ENCODE assay signal across 8 cellular contexts in genomic region chr14:105397350-105397931, GRCh38. TPM values are rescaled to one million over a fixed set of nuclear protein-coding genes. Genes with fewer than 3 reads are reported as not detected.
DNase-seq lines count a peak whose midpoint lies in the region; ATAC-seq and TF ChIP-seq lines count a peak whose summit lies in the region.

No MANE protein-coding gene starts in this region.

- H3K4me1 ChIP-seq in HCT116 (ENCODE audit: control insufficient read depth in 1 of 2, insufficient read depth in 2 of 2, low read length in 2 of 2) = peaks cover 19 to 40% of the 10 kb centered on the region in 2 experiments; a peak in 3 of 4 replicates
- peaks cover 11 to 53% (median 24%) of the 10 kb centered on the region in 9 donors for H3K4me1 ChIP-seq in heart right ventricle
- peaks cover 20% of the 10 kb centered on the region for H3K4me1 ChIP-seq in skeletal muscle satellite cell (ENCODE audit: control insufficient read depth, insufficient read depth, low read length)

- RAD21 ChIA-PET in HCT116 (lab: Charles Lee; ENCODE audit: low non-redundant PET in 1 of 2, low total read pairs in 2 of 2, uncharacterized antibody in 2 of 2, unreplicated experiment in 2 of 2) = no interaction called here

- H3K27me3 Mint-ChIP-seq in activated CD4-positive, alpha-beta memory T cell treated with anti-CD3 and anti-CD28 coated beads, Interleukin-2, amount 10 ng/mL, durations not matched to agents 7 days and 5 days = no peaks in the 10 kb centered on the region

- POLR2A ChIA-PET in HCT116 (lab: Charles Lee) = no interaction called here
- POLR2A ChIA-PET in activated CD4-positive, alpha-beta memory T cell treated with anti-CD3 and anti-CD28 coated beads, Interleukin-2, amount 10 ng/mL, durations not matched to agents 7 days and 5 days (lab: Charles Lee) = interaction anchor here (0.6 to 2.2 kb wide), 11 partner anchors 8 to 377 kb away, joined by 3 to 11 read pairs (median 5); partner anchors contain the start of gene CDCA4

- H3K79me2 ChIP-seq in HCT116 (ENCODE audit: insufficient read depth, low read length) = peaks cover 19% of the 10 kb centered on the region

- peak; percentile 5; the same call in 1 of the 2 replicates for ATAC-seq in HCT116
- peak in 2 of 8 donors; percentile 0 to 1 for ATAC-seq in heart right ventricle
- ATAC-seq in GM18868 (IDR thresholded peaks at IDR 0.05; ENCODE audit: unreplicated experiment) = no peak
- ATAC-seq in HG02763 (IDR thresholded peaks at IDR 0.05; ENCODE audit: unreplicated experiment) = no peak

- H3K36me3 Mint-ChIP-seq in activated CD4-positive, alpha-beta memory T cell treated with anti-CD3 and anti-CD28 coated beads, Interleukin-2, amount 10 ng/mL, durations not matched to agents 7 days and 5 days (ENCODE audit: low read depth) = peaks cover 28% of the 10 kb centered on the region

- no peak for TF ChIP-seq RAD21 in HCT116 (IDR thresholded peaks at IDR 0.05; ENCODE audit: low read depth)

- H3K4me3 Mint-ChIP-seq in activated CD4-positive, alpha-beta memory T cell treated with anti-CD3 and anti-CD28 coated beads, Interleukin-2, amount 10 ng/mL, durations not matched to agents 7 days and 5 days = peak overlapping the region; percentile 44

- no peak for TF ChIP-seq CTCF in HCT116 (IDR thresholded peaks at IDR 0.05 in 2 of 3, conservative IDR thresholded peaks at IDR 0.05 in 1 of 3; ENCODE audit: borderline replicate concordance in 1 of 3, insufficient read depth in 1 of 3, low read depth in 2 of 3, low read length in 2 of 3)
- TF ChIP-seq CTCF in heart right ventricle (IDR thresholded peaks at IDR 0.05) = no peak

- peaks cover 0 to 8% of the 10 kb centered on the region in 2 experiments; a peak in 1 of 4 replicates for H3K9me3 ChIP-seq in HCT116 (ENCODE audit: control insufficient read depth in 1 of 2, insufficient read depth in 1 of 2, low read depth in 1 of 2, low read length in 2 of 2)
- H3K9me3 ChIP-seq in heart right ventricle = peaks cover 0 to 11% (median 0%) of the 10 kb centered on the region in 11 donors
- no peaks in the 10 kb centered on the region for H3K9me3 ChIP-seq in skeletal muscle satellite cell (replicated peaks; ENCODE audit: low read length)

- peak overlapping the region; percentile 94 for H3K27ac ChIP-seq in HCT116 (ENCODE audit: low read depth, low read length)
- peak overlapping the region; percentile 85 to 98 (median 96) for H3K27ac ChIP-seq in heart right ventricle

- no TSS peak for BruUV-seq in HCT116 (replicated peaks; lab: Mats Ljungman, UMichigan)

- H3K4me1 Mint-ChIP-seq in activated CD4-positive, alpha-beta memory T cell treated with anti-CD3 and anti-CD28 coated beads, Interleukin-2, amount 10 ng/mL, durations not matched to agents 7 days and 5 days = peaks cover 23% of the 10 kb centered on the region

- H3K9me2 ChIP-seq in HCT116 (ENCODE audit: insufficient read depth) = no peaks in the 10 kb centered on the region

- H3K9me3 Mint-ChIP-seq in activated CD4-positive, alpha-beta memory T cell treated with anti-CD3 and anti-CD28 coated beads, Interleukin-2, amount 10 ng/mL, durations not matched to agents 7 days and 5 days = peaks cover 4% of the 10 kb centered on the region

- intact Hi-C loops in HCT116 (cut with micrococcal nuclease) (no loop called here), heart right ventricle (cut with DNase I) (loop anchor here in 2 of 10 donors (5.0 to 10.0 kb wide), 2 partner anchors 85 to 87 kb away; partner anchors contain the start of gene CRIP1 (in 1 of the 2))

- CTCF ChIA-PET in HCT116 (lab: Charles Lee) = interaction anchor here (1.3 kb wide), 1 partner anchor 93 kb away, joined by 3 read pairs; no protein-coding TSS in a partner anchor
- CTCF ChIA-PET in activated CD4-positive, alpha-beta memory T cell treated with anti-CD3 and anti-CD28 coated beads, Interleukin-2, amount 10 ng/mL, durations not matched to agents 7 days and 5 days (lab: Charles Lee) = interaction anchor here (0.7 to 2.3 kb wide), 3 partner anchors 8 to 131 kb away, joined by 3 to 9 read pairs (median 5); no protein-coding TSS in a partner anchor

- H3K36me3 ChIP-seq in HCT116 (ENCODE audit: control insufficient read depth in 1 of 2, insufficient read depth in 2 of 2, low read length in 2 of 2) = peaks cover 3 to 19% of the 10 kb centered on the region in 2 experiments; a peak in 3 of 4 replicates
- peaks cover 0 to 37% (median 5%) of the 10 kb centered on the region in 9 donors for H3K36me3 ChIP-seq in heart right ventricle
- peaks cover 17% of the 10 kb centered on the region for H3K36me3 ChIP-seq in skeletal muscle satellite cell (ENCODE audit: insufficient read depth, low read length)

- peak overlapping the region; percentile 91 for H3K4me3 ChIP-seq in HCT116 (replicated peaks in 1 of 2; ENCODE audit: low read depth in 1 of 2, low read length in 2 of 2)
- peak overlapping the region in 9 of 10 donors; percentile 58 to 93 (median 84) for H3K4me3 ChIP-seq in heart right ventricle
- peak overlapping the region; percentile 94 for H3K4me3 ChIP-seq in skeletal muscle satellite cell (ENCODE audit: low read length)

- peak overlapping the region; percentile 65 for H3K27ac Mint-ChIP-seq in activated CD4-positive, alpha-beta memory T cell treated with anti-CD3 and anti-CD28 coated beads, Interleukin-2, amount 10 ng/mL, durations not matched to agents 7 days and 5 days

- 80 to 81% methylated on average over 13 of the region's 13 CpGs for WGBS in heart right ventricle, 2 donors

- no peaks in the 10 kb centered on the region for H3K27me3 ChIP-seq in HCT116 (ENCODE audit: insufficient read depth, low read length)
- no peaks in the 10 kb centered on the region for H3K27me3 ChIP-seq in heart right ventricle
- H3K27me3 ChIP-seq in skeletal muscle satellite cell (ENCODE audit: control insufficient read depth, insufficient read depth, low read length) = no peaks in the 10 kb centered on the region

- H3K9ac ChIP-seq in HCT116 (ENCODE audit: low read length) (peak overlapping the region; percentile 92), skeletal muscle satellite cell (ENCODE audit: low read depth, low read length) (peak overlapping the region; percentile 90)

- no peak for DNase-seq in HCT116 (ENCODE audit: low read depth, low spot score)
- DNase-seq in activated CD4-positive, alpha-beta memory T cell treated with anti-CD3 and anti-CD28 coated beads, Interleukin-2, amount 10 ng/mL, durations not matched to agents 7 days and 5 days = no peak
- peak in 1 of 2 donors; percentile 21 for DNase-seq in heart right ventricle
- no peak for DNase-seq in amniotic stem cell (lab: John Stamatoyannopoulos, UW)
- no peak for DNase-seq in NCI-H2081 (lab: John Stamatoyannopoulos, UW)

- H2AFZ ChIP-seq in HCT116 (ENCODE audit: low read depth, low read length, poor library complexity, severe bottlenecking) = no peak overlapping the region

- no peaks in the 10 kb centered on the region for H4K20me1 ChIP-seq in HCT116 (ENCODE audit: insufficient read depth)

- no peak for TF ChIP-seq POLR2A in HCT116 (IDR thresholded peaks at IDR 0.05; ENCODE audit: borderline replicate concordance, extremely low read depth, insufficient read depth, insufficient read length)

- H3K4me2 ChIP-seq in HCT116 (ENCODE audit: low read length) (peak overlapping the region; percentile 97), skeletal muscle satellite cell (ENCODE audit: low read length) (peak overlapping the region; percentile 99)

TF ChIP-seq in HCT116, 20 proteins besides CTCF, POLR2A, EP300 and RAD21 (continues in another document):
- TF ChIP-seq FOSL1 (IDR thresholded peaks at IDR 0.05; ENCODE audit: low read depth) (no peak), ZFX (IDR thresholded peaks at IDR 0.05) (no peak), TCF7L2 (IDR thresholded peaks at IDR 0.05; ENCODE audit: borderline replicate concordance, extremely low read depth, insufficient read depth, insufficient read length) (no peak), CEBPB (IDR thresholded peaks at IDR 0.05; ENCODE audit: low read depth) (no peak), SP1 (IDR thresholded peaks at IDR 0.05; ENCODE audit: low read depth) (no peak), REST (IDR thresholded peaks at IDR 0.05; ENCODE audit: low read depth) (no peak)

RNA-seq across cellular contexts. Expression of gene TEX22, which starts 0.9 kb away (rescaled TPM):
- total RNA-seq in HCT116 (2021; ENCODE audit: unreplicated experiment) (3.8 TPM), heart right ventricle (1 to 10 TPM in 4 of 10 donors, under 1 TPM in 4, not detected in 2; 0.42 to 2.0 (median 1.00) TPM)
- polyA plus RNA-seq in HCT116 (2012) = 0.05 and 0.15 TPM in 2 replicates
- total RNA-seq in activated CD4-positive, alpha-beta memory T cell treated with anti-CD3 and anti-CD28 coated beads, Interleukin-2, amount 10 ng/mL, durations not matched to agents 7 days and 5 days = 1 to 10 TPM; 2.6 to 4.4 TPM
- under 1 TPM; 0.07 to 0.22 TPM for polyA plus RNA-seq in heart right ventricle
- total RNA-seq in skeletal muscle satellite cell (2012; rRNA removed) = 0.22 and 0.25 TPM in 2 replicates

RNA-seq across cellular contexts. Expression of gene MTA1, which starts 22.2 kb away (rescaled TPM):
- 229 TPM for total RNA-seq in HCT116 (2021; ENCODE audit: unreplicated experiment)
- polyA plus RNA-seq in HCT116 (2012) = 132 and 135 TPM in 2 replicates
- 100 to 1,000 TPM in 1 of 2 experiments, 10 to 100 TPM in 1; 98.5 to 103 TPM for total RNA-seq in activated CD4-positive, alpha-beta memory T cell treated with anti-CD3 and anti-CD28 coated beads, Interleukin-2, amount 10 ng/mL, durations not matched to agents 7 days and 5 days
- 100 to 1,000 TPM; 104 to 209 (median 133) TPM for total RNA-seq in heart right ventricle
- 100 to 1,000 TPM in 1 of 2 donors, 10 to 100 TPM in 1; 94.4 to 250 TPM for polyA plus RNA-seq in heart right ventricle
- 41.7 and 55.8 TPM in 2 replicates for total RNA-seq in skeletal muscle satellite cell (2012; rRNA removed)
